Comparison of ENCODE assay signal across 8 cellular contexts in genomic region chr1:46183119-46183842, GRCh38. TPM values are rescaled to one million over a fixed set of nuclear protein-coding genes. Genes with fewer than 3 reads are reported as not detected.
A peak's percentile ranks its signal among the peaks of the same experiment; 100 is the strongest.
DNase-seq lines count a peak whose midpoint lies in the region; ATAC-seq and TF ChIP-seq lines count a peak whose summit lies in the region.

No MANE protein-coding gene starts in this region.

- DNase-seq in HS-27A (ENCODE audit: low read depth) (peak; percentile 99), SHP77 (lab: John Stamatoyannopoulos, UW) (peak; percentile 82 to 88), fibroblast of the conjunctiva (ENCODE audit: low read depth) (peak; percentile 70), progenitor cell of endocrine pancreas (ENCODE audit: low spot score, unreplicated experiment) (no peak)
- no peak for DNase-seq in NK-92 treated with Interleukin-12 subunit alpha and Interleukin-12 subunit beta, amount 100 ng/mL, for 24 hours (lab: John Stamatoyannopoulos, UW)
- DNase-seq in activated CD8-positive, alpha-beta T cell treated with anti-CD3 and anti-CD28 coated beads for 36 hours = no peak
- no peak for DNase-seq in T-helper 2 cell treated with Interferon-gamma antibody and Interleukin-4, amounts not matched to agents 5 μg/mL and 100 μg/mL, for 36 hours (ENCODE audit: low spot score)

- H3K4me1 Mint-ChIP-seq in progenitor cell of endocrine pancreas (ENCODE audit: low read depth) = peaks cover 15% of the 10 kb centered on the region
- H3K4me1 Mint-ChIP-seq in activated CD8-positive, alpha-beta T cell treated with anti-CD3 and anti-CD28 coated beads for 36 hours (ENCODE audit: low read depth) = peaks cover 22% of the 10 kb centered on the region
- no peaks in the 10 kb centered on the region for H3K4me1 Mint-ChIP-seq in T-helper 2 cell treated with Interferon-gamma antibody and Interleukin-4, amounts not matched to agents 5 μg/mL and 100 μg/mL, for 36 hours (ENCODE audit: low read depth)

- intact Hi-C loops in activated CD8-positive, alpha-beta T cell treated with anti-CD3 and anti-CD28 coated beads for 36 hours (cut with micrococcal nuclease) = no loop called here

- H3K9me3 Mint-ChIP-seq in progenitor cell of endocrine pancreas (ENCODE audit: low read depth) = no peaks in the 10 kb centered on the region
- H3K9me3 Mint-ChIP-seq in activated CD8-positive, alpha-beta T cell treated with anti-CD3 and anti-CD28 coated beads for 36 hours = no peaks in the 10 kb centered on the region
- H3K9me3 Mint-ChIP-seq in T-helper 2 cell treated with Interferon-gamma antibody and Interleukin-4, amounts not matched to agents 5 μg/mL and 100 μg/mL, for 36 hours = no peaks in the 10 kb centered on the region

- no peaks in the 10 kb centered on the region for H3K36me3 Mint-ChIP-seq in progenitor cell of endocrine pancreas (ENCODE audit: insufficient read depth)
- H3K36me3 Mint-ChIP-seq in activated CD8-positive, alpha-beta T cell treated with anti-CD3 and anti-CD28 coated beads for 36 hours (ENCODE audit: low read depth) = no peaks in the 10 kb centered on the region
- no peaks in the 10 kb centered on the region for H3K36me3 Mint-ChIP-seq in T-helper 2 cell treated with Interferon-gamma antibody and Interleukin-4, amounts not matched to agents 5 μg/mL and 100 μg/mL, for 36 hours (ENCODE audit: low read depth)

- H3K4me3 Mint-ChIP-seq in progenitor cell of endocrine pancreas (ENCODE audit: low read depth) = no peak overlapping the region
- H3K4me3 Mint-ChIP-seq in activated CD8-positive, alpha-beta T cell treated with anti-CD3 and anti-CD28 coated beads for 36 hours = no peak overlapping the region
- no peak overlapping the region for H3K4me3 Mint-ChIP-seq in T-helper 2 cell treated with Interferon-gamma antibody and Interleukin-4, amounts not matched to agents 5 μg/mL and 100 μg/mL, for 36 hours

- TF ChIP-seq CTCF in progenitor cell of endocrine pancreas (IDR thresholded peaks at IDR 0.05; ENCODE audit: unreplicated experiment) = no peak
- TF ChIP-seq CTCF in activated CD8-positive, alpha-beta T cell treated with anti-CD3 and anti-CD28 coated beads for 36 hours (IDR thresholded peaks at IDR 0.05) = no peak

- ATAC-seq in activated CD8-positive, alpha-beta T cell treated with anti-CD3 and anti-CD28 coated beads for 36 hours = no peak
- no peak for ATAC-seq in GM18867 (IDR thresholded peaks at IDR 0.05; ENCODE audit: unreplicated experiment)

- CTCF ChIA-PET in activated CD8-positive, alpha-beta T cell treated with anti-CD3 and anti-CD28 coated beads for 36 hours (lab: Charles Lee) = interaction anchor here (1.4 to 8.9 kb wide), 4 partner anchors 16 to 146 kb away, joined by 4 to 55 read pairs (median 30); no protein-coding TSS in a partner anchor

- peak overlapping the region; percentile 86 for H3K27ac Mint-ChIP-seq in progenitor cell of endocrine pancreas
- no peak overlapping the region for H3K27ac Mint-ChIP-seq in activated CD8-positive, alpha-beta T cell treated with anti-CD3 and anti-CD28 coated beads for 36 hours
- no peak overlapping the region for H3K27ac Mint-ChIP-seq in T-helper 2 cell treated with Interferon-gamma antibody and Interleukin-4, amounts not matched to agents 5 μg/mL and 100 μg/mL, for 36 hours

- H3K27me3 Mint-ChIP-seq in progenitor cell of endocrine pancreas = no peaks in the 10 kb centered on the region
- no peaks in the 10 kb centered on the region for H3K27me3 Mint-ChIP-seq in activated CD8-positive, alpha-beta T cell treated with anti-CD3 and anti-CD28 coated beads for 36 hours
- no peaks in the 10 kb centered on the region for H3K27me3 Mint-ChIP-seq in T-helper 2 cell treated with Interferon-gamma antibody and Interleukin-4, amounts not matched to agents 5 μg/mL and 100 μg/mL, for 36 hours (ENCODE audit: low read depth)

- POLR2A ChIA-PET in activated CD8-positive, alpha-beta T cell treated with anti-CD3 and anti-CD28 coated beads for 36 hours (lab: Charles Lee) = interaction anchor here (0.6 to 1.0 kb wide), 3 partner anchors 40 to 313 kb away, joined by 3 to 4 read pairs (median 3); no protein-coding TSS in a partner anchor

RNA-seq across cellular contexts. Expression of gene P3R3URF, which starts 7.0 kb away (rescaled TPM):
- total RNA-seq in progenitor cell of endocrine pancreas = not detected in 2 replicates
- not detected for total RNA-seq in activated CD8-positive, alpha-beta T cell treated with anti-CD3 and anti-CD28 coated beads for 36 hours

RNA-seq across cellular contexts. Expression of gene TSPAN1, which starts 8.4 kb away (rescaled TPM):
- 4.5 and 8.1 TPM in 2 replicates for total RNA-seq in progenitor cell of endocrine pancreas
- not detected for total RNA-seq in activated CD8-positive, alpha-beta T cell treated with anti-CD3 and anti-CD28 coated beads for 36 hours

RNA-seq across cellular contexts. Expression of gene POMGNT1, which starts 15.0 kb away (rescaled TPM):
- 101 and 102 TPM in 2 replicates for total RNA-seq in progenitor cell of endocrine pancreas
- 10 to 100 TPM; 25.4 to 28.1 TPM for total RNA-seq in activated CD8-positive, alpha-beta T cell treated with anti-CD3 and anti-CD28 coated beads for 36 hours

RNA-seq across cellular contexts. Expression of gene LURAP1, which starts 19.9 kb away (rescaled TPM):
- 1.2 and 2.0 TPM in 2 replicates for total RNA-seq in progenitor cell of endocrine pancreas
- total RNA-seq in activated CD8-positive, alpha-beta T cell treated with anti-CD3 and anti-CD28 coated beads for 36 hours = under 1 TPM in 1 of 2 experiments, not detected in 1; 0.18 TPM

RNA-seq across cellular contexts. Expression of gene PIK3R3, which starts 50.9 kb away (rescaled TPM):
- total RNA-seq in progenitor cell of endocrine pancreas = 54.1 and 55.4 TPM in 2 replicates
- 1 to 10 TPM; 1.3 to 1.4 TPM for total RNA-seq in activated CD8-positive, alpha-beta T cell treated with anti-CD3 and anti-CD28 coated beads for 36 hours

Comparison
In these comparisons a context has a peak if more than half of its experiments do, and no peak if none do; other contexts are left out.
1. DNase-seq: peak in HS-27A (single experiment), SHP77 (2 of 2) and fibroblast of the conjunctiva (single experiment); none in progenitor cell of endocrine pancreas (single experiment), NK-92 treated with Interleukin-12 subunit alpha and Interleukin-12 subunit beta, amount 100 ng/mL, for 24 hours (single experiment), activated CD8-positive, alpha-beta T cell treated with anti-CD3 and anti-CD28 coated beads for 36 hours (single experiment) and T-helper 2 cell treated with Interferon-gamma antibody and Interleukin-4, amounts not matched to agents 5 μg/mL and 100 μg/mL, for 36 hours (single experiment).